23 cellular contexts compared by ENCODE assay signal in the genomic region with DNA sequence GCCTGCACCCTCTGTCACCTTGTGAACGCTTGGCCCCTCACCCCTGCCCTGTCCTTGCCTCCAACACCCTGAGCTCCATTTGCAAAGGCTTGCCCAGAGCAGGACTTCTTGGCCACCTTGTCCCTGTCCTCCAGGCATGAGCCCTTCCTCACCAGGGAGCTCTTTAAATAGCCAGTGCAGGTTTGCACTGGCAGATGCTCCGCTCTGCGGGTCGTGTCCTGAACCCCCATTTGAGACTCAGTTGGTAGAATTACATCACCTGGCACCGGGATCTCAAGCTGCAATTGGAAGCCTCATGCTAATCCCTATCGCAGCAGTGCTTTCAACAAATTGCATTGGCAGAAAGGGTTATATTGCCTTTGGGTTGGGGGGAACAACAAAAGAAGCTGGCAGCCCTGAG. TPM values are rescaled to one million over a fixed set of nuclear protein-coding genes. Genes with fewer than 3 reads are reported as not detected.
DNase-seq lines count a peak whose midpoint lies in the region; ATAC-seq, FAIRE-seq and TF ChIP-seq lines count a peak whose summit lies in the region.
"Had no signal": no experiment of that assay in that cellular context is flagged by ENCODE, and none has a peak within 500 bp of the region (broad histone marks: within the 10 kb centered on the region; RNA-seq: fewer than 3 reads in every experiment).

No MANE protein-coding gene starts in this region.

- H3K36me3 Mint-ChIP-seq in CD14-positive monocyte = peaks cover 12 to 13% of the 10 kb centered on the region in 2 donors
- H3K36me3 Mint-ChIP-seq in activated T-helper 17 cell treated with anti-CD3 and anti-CD28 coated beads, Interleukin-2, amount 50 U/mL, for 72 hours (ENCODE audit: low read depth) = peaks cover 5% of the 10 kb centered on the region
- H3K36me3 Mint-ChIP-seq in mesothelial cell of epicardium = peaks cover 4% of the 10 kb centered on the region

- H2BK20ac ChIP-seq in IMR-90 (ENCODE audit: low read depth, low read length) = no peak overlapping the region

- no peak overlapping the region for H4K91ac ChIP-seq in IMR-90 (ENCODE audit: insufficient read depth, low read depth, low read length)

- H3K79me2 ChIP-seq in keratinocyte (ENCODE audit: control insufficient read depth, insufficient read depth, low read length) = no peaks in the 10 kb centered on the region

- H3K14ac ChIP-seq in IMR-90 (replicated peaks; ENCODE audit: low read depth, low read length) = no peak overlapping the region

- H3K27me3 Mint-ChIP-seq in CD14-positive monocyte (ENCODE audit: low read depth in 3 of 3) (peaks cover 0 to 4% (median 0%) of the 10 kb centered on the region in 3 donors), mesothelial cell of epicardium (ENCODE audit: low read depth) (no peaks in the 10 kb centered on the region)
- H3K27me3 Mint-ChIP-seq in activated T-helper 17 cell treated with anti-CD3 and anti-CD28 coated beads, Interleukin-2, amount 50 U/mL, for 72 hours = no peaks in the 10 kb centered on the region
- H3K27me3 Mint-ChIP-seq: activated naive CD8-positive, alpha-beta T cell had no signal

- no peaks in the 10 kb centered on the region for H3K79me1 ChIP-seq in IMR-90 (ENCODE audit: low read depth in 1 of 2, low read length in 2 of 2)

- H3K9me3 Mint-ChIP-seq in CD14-positive monocyte (no peaks in the 10 kb centered on the region), mesothelial cell of epicardium (no peaks in the 10 kb centered on the region)
- H3K9me3 Mint-ChIP-seq in activated T-helper 17 cell treated with anti-CD3 and anti-CD28 coated beads, Interleukin-2, amount 50 U/mL, for 72 hours = no peaks in the 10 kb centered on the region
- H3K9me3 Mint-ChIP-seq: activated T-helper 2 cell treated with anti-CD3 and anti-CD28 coated beads, Interferon-gamma antibody, Interleukin-2, Interleukin-4, amounts not matched to agents 10 μg/mL and 5 μg/mL and 100 μg/mL, durations not matched to agents 14 hours and 24 hours and 36 hours; nephron had no signal

- H2AK5ac ChIP-seq in IMR-90 (ENCODE audit: low read depth, low read length) = peak overlapping the region; percentile 21; the same call in 1 of the 2 replicates

- no peaks in the 10 kb centered on the region for H4K20me1 ChIP-seq in IMR-90 (ENCODE audit: insufficient read depth, low read length)
- no peaks in the 10 kb centered on the region for H4K20me1 ChIP-seq in keratinocyte (ENCODE audit: control insufficient read depth, extremely low read depth, insufficient read depth, low read length)

- no peaks in the 10 kb centered on the region for H3K9me3 ChIP-seq in IMR-90 (ENCODE audit: control insufficient read depth, insufficient read depth, low read length)
- no peaks in the 10 kb centered on the region for H3K9me3 ChIP-seq in keratinocyte (ENCODE audit: control insufficient read depth, low read depth, low read length)
- H3K9me3 ChIP-seq in esophagus muscularis mucosa = no peaks in the 10 kb centered on the region
- H3K9me3 ChIP-seq: ascending aorta, sigmoid colon, transverse colon had no signal

- H3K4me1 ChIP-seq in IMR-90 (ENCODE audit: control insufficient read depth, insufficient read depth, low read length) (peaks cover 5% of the 10 kb centered on the region; the same call in 1 of the 2 replicates), keratinocyte (ENCODE audit: control insufficient read depth, extremely low read depth, insufficient read depth, low read length) (peaks cover 36% of the 10 kb centered on the region), esophagus muscularis mucosa (peaks cover 27 to 39% (median 33%) of the 10 kb centered on the region in 4 donors)
- H3K4me1 ChIP-seq: ascending aorta, transverse colon had no signal

- H3K27ac ChIP-seq in IMR-90 (ENCODE audit: insufficient read depth, low read length) (no peak overlapping the region), keratinocyte (ENCODE audit: control insufficient read depth, insufficient read depth, low read length) (peak overlapping the region; percentile 88), esophagus muscularis mucosa (replicated peaks in 1 of 4) (peak overlapping the region in 2 of 4 donors; percentile 13 to 57)
- H3K27ac ChIP-seq: ascending aorta, C4-2B, GM23248, sigmoid colon, transverse colon had no signal

- H4K8ac ChIP-seq in IMR-90 (ENCODE audit: low read depth in 2 of 2, low read length in 2 of 2) = no peak overlapping the region

- H3K4me3 ChIP-seq in IMR-90 (ENCODE audit: insufficient read depth, low read depth, low read length) (no peak overlapping the region), keratinocyte (ENCODE audit: control insufficient read depth in 2 of 3, extremely low read depth in 1 of 3, insufficient read depth in 2 of 3, low read depth in 1 of 3, low read length in 3 of 3) (no peak overlapping the region), esophagus muscularis mucosa (no peak overlapping the region)
- H3K4me3 ChIP-seq: ascending aorta, GM23248, sigmoid colon, transverse colon had no signal

- H2BK5ac ChIP-seq in IMR-90 (ENCODE audit: low read depth, low read length, poor library complexity, severe bottlenecking) = no peak overlapping the region

- no peak overlapping the region for H3K4me2 ChIP-seq in IMR-90 (ENCODE audit: low read depth, low read length)
- H3K4me2 ChIP-seq in keratinocyte (ENCODE audit: control insufficient read depth, extremely low read depth, insufficient read depth, low read depth, low read length) = no peak overlapping the region

- POLR2A ChIA-PET in IMR-90 (lab: Charles Lee; ENCODE audit: unreplicated experiment) = interaction anchor here (0.6 kb wide), 1 partner anchor 38 kb away, joined by 7 read pairs; no protein-coding TSS in a partner anchor

- TF ChIP-seq EP300 in esophagus muscularis mucosa (IDR thresholded peaks at IDR 0.05) = no peak

- no peak overlapping the region for H3K4me3 Mint-ChIP-seq in CD14-positive monocyte
- no peak overlapping the region for H3K4me3 Mint-ChIP-seq in activated T-helper 17 cell treated with anti-CD3 and anti-CD28 coated beads, Interleukin-2, amount 50 U/mL, for 72 hours
- H3K4me3 Mint-ChIP-seq in mesothelial cell of epicardium = no peak overlapping the region
- H3K4me3 Mint-ChIP-seq: activated naive CD8-positive, alpha-beta T cell; nephron had no signal

- no peak for ATAC-seq in IMR-90 (ENCODE audit: low read depth)
- no peak for ATAC-seq in activated T-helper 17 cell treated with anti-CD3 and anti-CD28 coated beads, Interleukin-2, amount 50 U/mL, for 72 hours (replicated peaks)
- ATAC-seq: left colon had no signal

- dilution Hi-C loops in IMR-90 (cut with HindIII; ENCODE audit: low sequenced_read_pairs, unreplicated experiment) = no loop called here
- dilution Hi-C loops in keratinocyte (cut with MboI; ENCODE audit: extremely low pct_ligation_motif_present, low sequenced_read_pairs) = no loop called here

- no peak overlapping the region for H3K18ac ChIP-seq in IMR-90 (ENCODE audit: low read depth, low read length)

- 0 out of 3 replicates have a peak overlapping the region, but pooled peaks have one; percentile 4 for H2BK15ac ChIP-seq in IMR-90 (ENCODE audit: low read depth, low read length)

- WGBS in IMR-90 (ENCODE audit: extremely low coverage in 2 of 2, insufficient read length in 1 of 2), 2 experiments = 81% methylated on average over 6 of the region's 6 CpGs; no CpG with 5 or more reads in 1 of the 2 experiments
- WGBS in esophagus muscularis mucosa = 95% methylated on average over 6 of the region's 6 CpGs

- no peak overlapping the region for H3K4ac ChIP-seq in IMR-90 (ENCODE audit: low read depth, low read length)

- CTCF ChIA-PET in IMR-90 (lab: Yijun Ruan, JAX) = no interaction called here

- no peaks in the 10 kb centered on the region for H3K36me3 ChIP-seq in IMR-90 (ENCODE audit: control insufficient read depth, insufficient read depth, low read length)
- H3K36me3 ChIP-seq in keratinocyte (ENCODE audit: control insufficient read depth in 2 of 2, extremely low read depth in 1 of 2, insufficient read depth in 2 of 2, low read length in 2 of 2) = no peaks in the 10 kb centered on the region
- peaks cover 0 to 3% (median 0%) of the 10 kb centered on the region in 4 donors for H3K36me3 ChIP-seq in esophagus muscularis mucosa
- H3K36me3 ChIP-seq: ascending aorta, sigmoid colon, transverse colon had no signal

- H3K27me3 ChIP-seq in IMR-90 (ENCODE audit: control insufficient read depth, insufficient read depth, low read length) = no peaks in the 10 kb centered on the region; the same call in 1 of the 2 replicates
- no peaks in the 10 kb centered on the region for H3K27me3 ChIP-seq in keratinocyte (ENCODE audit: control insufficient read depth, extremely low read depth, insufficient read depth, low read length)
- H3K27me3 ChIP-seq in esophagus muscularis mucosa = no peaks in the 10 kb centered on the region
- H3K27me3 ChIP-seq: ascending aorta, sigmoid colon, transverse colon had no signal

- no peak overlapping the region for H4K5ac ChIP-seq in IMR-90 (ENCODE audit: low read depth, low read length)

- in situ Hi-C loops in IMR-90 (cut with MboI; ENCODE audit: low sequenced_read_pairs) = no loop called here

- no peak overlapping the region for H2AFZ ChIP-seq in IMR-90 (replicated peaks; ENCODE audit: low read length, poor library complexity)
- H2AFZ ChIP-seq in keratinocyte (ENCODE audit: control insufficient read depth, low read length) = no peak overlapping the region

- no peak overlapping the region for H3K23ac ChIP-seq in IMR-90 (ENCODE audit: low read depth, low read length)

- no peak for FAIRE-seq in keratinocyte (lab: Jason Lieb, UNC)

- H3K9ac ChIP-seq in IMR-90 (ENCODE audit: low read depth, low read length) = no peak overlapping the region
- H3K9ac ChIP-seq in keratinocyte (ENCODE audit: control insufficient read depth, extremely low read depth, insufficient read depth, low read length) = no peak overlapping the region
- H3K9ac ChIP-seq: GM23248 had no signal

- peak overlapping the region in 4 of 7 donors; percentile 7 to 91 (median 70) for H3K27ac Mint-ChIP-seq in CD14-positive monocyte
- H3K27ac Mint-ChIP-seq in activated T-helper 17 cell treated with anti-CD3 and anti-CD28 coated beads, Interleukin-2, amount 50 U/mL, for 72 hours = peak overlapping the region; percentile 43
- no peak overlapping the region for H3K27ac Mint-ChIP-seq in mesothelial cell of epicardium
- H3K27ac Mint-ChIP-seq: activated naive CD8-positive, alpha-beta T cell; activated T-helper 2 cell treated with anti-CD3 and anti-CD28 coated beads, Interferon-gamma antibody, Interleukin-2, Interleukin-4, amounts not matched to agents 10 μg/mL and 5 μg/mL and 100 μg/mL, durations not matched to agents 14 hours and 24 hours and 36 hours; nephron had no signal

- TF ChIP-seq POLR2A in IMR-90 (IDR thresholded peaks at IDR 0.05; ENCODE audit: low read depth, low read length) (no peak), esophagus muscularis mucosa (IDR thresholded peaks at IDR 0.05; ENCODE audit: low read depth) (no peak)

- H2AK9ac ChIP-seq in IMR-90 (replicated peaks; ENCODE audit: low read depth, low read length, poor library complexity) = no peak overlapping the region

- TF ChIP-seq CTCF in CD14-positive monocyte (IDR thresholded peaks at IDR 0.05) (no peak), IMR-90 (conservative IDR thresholded peaks at IDR 0.05; ENCODE audit: low read depth, low read length) (no peak), keratinocyte (optimal IDR thresholded peaks at IDR 0.05 in 1 of 3, IDR thresholded peaks at IDR 0.05 in 1 of 3, conservative IDR thresholded peaks at IDR 0.05 in 1 of 3; ENCODE audit: extremely low read depth in 1 of 3, insufficient read depth in 2 of 3, low read length in 3 of 3) (no peak), esophagus muscularis mucosa (IDR thresholded peaks at IDR 0.05) (no peak), mesothelial cell of epicardium (IDR thresholded peaks at IDR 0.05; ENCODE audit: unreplicated experiment) (no peak)

- peaks cover 49% of the 10 kb centered on the region for H3K4me1 Mint-ChIP-seq in CD14-positive monocyte
- H3K4me1 Mint-ChIP-seq in activated T-helper 17 cell treated with anti-CD3 and anti-CD28 coated beads, Interleukin-2, amount 50 U/mL, for 72 hours = peaks cover 20% of the 10 kb centered on the region
- no peaks in the 10 kb centered on the region for H3K4me1 Mint-ChIP-seq in mesothelial cell of epicardium
- H3K4me1 Mint-ChIP-seq: nephron had no signal

- intact Hi-C loops in CD14-positive monocyte (cut with micrococcal nuclease) (no loop called here), IMR-90 (cut with micrococcal nuclease) (no loop called here), esophagus muscularis mucosa (cut with DNase I) (no loop called here)

- H2BK120ac ChIP-seq in IMR-90 (ENCODE audit: low read depth, low read length) = no peak overlapping the region

- H3K56ac ChIP-seq in IMR-90 (ENCODE audit: extremely low read depth, insufficient read depth, low read length) = no peak overlapping the region

- peaks cover 5% of the 10 kb centered on the region; the same call in 1 of the 2 replicates for H3K9me1 ChIP-seq in IMR-90 (ENCODE audit: insufficient read depth, low read length)
- no peaks in the 10 kb centered on the region for H3K9me1 ChIP-seq in keratinocyte (ENCODE audit: control insufficient read depth, extremely low read depth, insufficient read depth, low read length)

- no TSS peak for BruUV-seq in IMR-90 (replicated peaks; lab: Mats Ljungman, UMichigan)

- DNase-seq in CD14-positive monocyte (ENCODE audit: low spot score) (no peak), IMR-90 (no peak), keratinocyte (ENCODE audit: low read depth, low spot score) (no peak), NCI-H526 (lab: John Stamatoyannopoulos, UW) (no peak), glomerular visceral epithelial cell (ENCODE audit: extremely low spot score) (no peak), esophagus muscularis mucosa (ENCODE audit: extremely low spot score) (no peak), mesothelial cell of epicardium (ENCODE audit: low spot score in 2 of 2, unreplicated experiment in 2 of 2) (no peak)
- DNase-seq: activated CD4-positive, alpha-beta T cell treated with anti-CD3 and anti-CD28 coated beads, Interleukin-2, amount 50 U/mL, for 4 hours; activated CD8-positive, alpha-beta memory T cell treated with anti-CD3 and anti-CD28 coated beads, Interleukin-2, amount 50 U/mL, for 48 hours; DMS153; left colon; NCI-H774; posterior cingulate gyrus; sigmoid colon; transverse colon had no signal

- no peak for TF ChIP-seq RAD21 in IMR-90 (IDR thresholded peaks at IDR 0.05; ENCODE audit: low read length)

RNA-seq across cellular contexts. Expression of a gene that starts 46.9 kb away (rescaled TPM):
- polyA plus RNA-seq in CD14-positive monocyte (not detected), IMR-90 (2012; rRNA removed) (0.16 and 0.27 TPM in 2 replicates), keratinocyte (0.08 to 0.20 TPM (median 0.16 TPM) in 3 replicates)
- total RNA-seq in IMR-90 (2012; rRNA removed) (under 0.01 TPM in 2 replicates), esophagus muscularis mucosa (1 to 10 TPM in 2 of 4 donors, under 1 TPM in 2; 0.29 to 1.6 (median 0.95) TPM), mesothelial cell of epicardium (4.2 to 4.7 TPM (median 4.4 TPM) in 3 replicates)
- 0.03 and 0.09 TPM in 2 replicates for polyA plus RNA-seq in IMR-90 (2012; cell fraction: cytosol; rRNA removed)
- polyA plus RNA-seq in IMR-90 (2012; cell fraction: nucleus; rRNA removed; ENCODE audit: low replicate concordance) = 0.23 TPM in 1 of 2 replicates, not detected in the other
- under 1 TPM; 0.32 to 0.52 TPM for total RNA-seq in activated T-helper 17 cell treated with anti-CD3 and anti-CD28 coated beads, Interleukin-2, amount 50 U/mL, for 72 hours
- polyA plus RNA-seq in keratinocyte (2011; ENCODE audit: low read depth) = not detected
- 0.12 and 0.19 TPM in 2 replicates for polyA plus RNA-seq in keratinocyte (2011; cell fraction: cytosol; rRNA removed)
- polyA plus RNA-seq in keratinocyte (2011; cell fraction: nucleus; rRNA removed) = 0.20 and 0.36 TPM in 2 replicates
- 0.17 TPM in 1 of 2 replicates, not detected in the other for polyA plus RNA-seq in keratinocyte (2012; ENCODE audit: low replicate concordance)
- 0.07 TPM in 1 of 3 replicates, not detected in the others for polyA minus RNA-seq in keratinocyte
- polyA minus RNA-seq in keratinocyte (2011; cell fraction: cytosol; rRNA and poly(A)+ RNA removed) = not detected
- polyA minus RNA-seq in keratinocyte (2011; cell fraction: nucleus; rRNA and poly(A)+ RNA removed) = not detected in 2 replicates
- total RNA-seq: mesenteric fat pad had no signal
